ENCODE assay signal across 8 cellular contexts in genomic region chr11:60842688-60843605, GRCh38. TPM values are rescaled to one million over a fixed set of nuclear protein-coding genes. Genes with fewer than 3 reads are reported as not detected.
A peak's percentile ranks its signal among the peaks of the same experiment; 100 is the strongest.
DNase-seq lines count a peak whose midpoint lies in the region; ATAC-seq and TF ChIP-seq lines count a peak whose summit lies in the region.

No MANE protein-coding gene starts in this region.

- ATAC-seq in HG02588 (IDR thresholded peaks at IDR 0.05; ENCODE audit: unreplicated experiment), result no peak
- no peak for ATAC-seq in GM21576 (IDR thresholded peaks at IDR 0.05; ENCODE audit: unreplicated experiment)

- H3K27ac Mint-ChIP-seq in Caco-2 (ENCODE audit: unreplicated experiment) (peak overlapping the region; percentile 71), neural crest cell (ENCODE audit: unreplicated experiment) (peak overlapping the region; percentile 57)

- intact Hi-C loops in Caco-2 (cut with micrococcal nuclease; ENCODE audit: unreplicated experiment), result loop anchor here (1.0 kb wide), 1 partner anchor 9 kb away; no protein-coding TSS in a partner anchor

- TF ChIP-seq CTCF in Caco-2 (IDR thresholded peaks at IDR 0.05; ENCODE audit: insufficient read depth in 1 of 2, low read depth in 1 of 2, low read length in 1 of 2, severe bottlenecking in 1 of 2, unreplicated experiment in 1 of 2) (no peak), neural crest cell (conservative IDR thresholded peaks at IDR 0.05) (no peak)

- DNase-seq in Caco-2, result no peak
- peak; percentile 66 for DNase-seq in NCI-H82 (lab: John Stamatoyannopoulos, UW)
- DNase-seq in effector memory CD4-positive, alpha-beta T cell, result no peak
- no peak for DNase-seq in neural crest cell (ENCODE audit: low read depth, low spot score)
- no peak for DNase-seq in stimulated activated CD8-positive, alpha-beta memory T cell treated with anti-CD3 and anti-CD28 coated beads, Interleukin-4, amount 100 ng/mL, for 48 hours
- DNase-seq in NCI-H1092 (lab: John Stamatoyannopoulos, UW), result no peak

- CTCF ChIA-PET in Caco-2 (lab: Charles Lee), result interaction anchor here (0.6 to 1.2 kb wide), 3 partner anchors 8 to 45 kb away, joined by 3 to 4 read pairs (median 4); no protein-coding TSS in a partner anchor

- no peaks in the 10 kb centered on the region for H3K27me3 ChIP-seq in Caco-2 (replicated peaks; ENCODE audit: control insufficient read depth, insufficient read depth, low read length)
- no peaks in the 10 kb centered on the region for H3K27me3 ChIP-seq in effector memory CD4-positive, alpha-beta T cell (replicated peaks; ENCODE audit: control insufficient read depth, insufficient read depth, low read length, poor library complexity, severe bottlenecking)

- H3K4me1 ChIP-seq in Caco-2, result peaks cover 16% of the 10 kb centered on the region
- H3K4me1 ChIP-seq in effector memory CD4-positive, alpha-beta T cell (ENCODE audit: control insufficient read depth, insufficient read depth, low read length, poor library complexity, severe bottlenecking), result peaks cover 22% of the 10 kb centered on the region

- no peaks in the 10 kb centered on the region for H3K36me3 ChIP-seq in Caco-2 (ENCODE audit: control insufficient read depth, insufficient read depth, low read length)
- H3K36me3 ChIP-seq in effector memory CD4-positive, alpha-beta T cell (ENCODE audit: control insufficient read depth, insufficient read depth, low read length), result no peaks in the 10 kb centered on the region

- H3K4me1 Mint-ChIP-seq in Caco-2 (ENCODE audit: low read depth, unreplicated experiment) (peaks cover 31% of the 10 kb centered on the region), neural crest cell (peaks cover 42% of the 10 kb centered on the region)

- H3K9me3 Mint-ChIP-seq in Caco-2 (ENCODE audit: unreplicated experiment) (no peaks in the 10 kb centered on the region), neural crest cell (no peaks in the 10 kb centered on the region)

- H3K36me3 Mint-ChIP-seq in Caco-2 (ENCODE audit: insufficient read depth, unreplicated experiment), result peaks cover 51% of the 10 kb centered on the region
- H3K36me3 Mint-ChIP-seq in neural crest cell (ENCODE audit: low read depth), result no peaks in the 10 kb centered on the region

- H3K4me3 Mint-ChIP-seq in Caco-2 (ENCODE audit: unreplicated experiment) (peak overlapping the region; percentile 69), neural crest cell (peak overlapping the region; percentile 82)

- POLR2A ChIA-PET in Caco-2 (lab: Charles Lee), result interaction anchor here (0.6 kb wide), 1 partner anchor 1080 kb away, joined by 5 read pairs; no protein-coding TSS in a partner anchor

- peak overlapping the region; percentile 94 for H3K4me3 ChIP-seq in Caco-2 (ENCODE audit: low read depth, low read length)
- peak overlapping the region; percentile 80 for H3K4me3 ChIP-seq in effector memory CD4-positive, alpha-beta T cell (ENCODE audit: insufficient read depth, low read depth, low read length, poor library complexity, severe bottlenecking)

- H3K27me3 Mint-ChIP-seq in Caco-2 (ENCODE audit: insufficient read depth, unreplicated experiment), result no peaks in the 10 kb centered on the region
- H3K27me3 Mint-ChIP-seq in neural crest cell (ENCODE audit: low read depth), result peaks cover 4% of the 10 kb centered on the region

- no peaks in the 10 kb centered on the region for H3K9me3 ChIP-seq in Caco-2
- H3K9me3 ChIP-seq in effector memory CD4-positive, alpha-beta T cell (ENCODE audit: control insufficient read depth, low read length), result no peaks in the 10 kb centered on the region

- no TSS peak for BruUV-seq in Caco-2 (replicated peaks; lab: Mats Ljungman, UMichigan)

- peak overlapping the region; percentile 70 for H3K27ac ChIP-seq in effector memory CD4-positive, alpha-beta T cell (ENCODE audit: insufficient read depth, low read length, poor library complexity, severe bottlenecking)

RNA-seq across cellular contexts. Expression of gene CCDC86, which starts 1.0 kb away (rescaled TPM):
- total RNA-seq in Caco-2 (2022), result 55.9 and 63.8 TPM in 2 replicates
- 41.6 and 44.3 TPM in 2 replicates for total RNA-seq in neural crest cell

RNA-seq across cellular contexts. Expression of gene PTGDR2, which starts 12.8 kb away (rescaled TPM):
- total RNA-seq in Caco-2 (2022) (0.09 and 0.19 TPM in 2 replicates), neural crest cell (0.16 and 0.32 TPM in 2 replicates)

RNA-seq across cellular contexts. Expression of gene ZP1, which starts 24.4 kb away (rescaled TPM):
- total RNA-seq in Caco-2 (2022) (not detected in 2 replicates), neural crest cell (not detected in 2 replicates)

RNA-seq across cellular contexts. Expression of gene MS4A10, which starts 57.8 kb away (rescaled TPM):
- total RNA-seq in Caco-2 (2022), result 0.14 TPM in 1 of 2 replicates, not detected in the other
- not detected in 2 replicates for total RNA-seq in neural crest cell
